ENCODE assay signal across 25 cellular contexts in genomic region chr21:25927195-25927880, GRCh38.
DNase-seq lines count a peak whose midpoint lies in the region; ATAC-seq and TF ChIP-seq lines count a peak whose summit lies in the region.
"Had no signal": no experiment of that assay in that cellular context is flagged by ENCODE, and none has a peak within 500 bp of the region (broad histone marks: within the 10 kb centered on the region; RNA-seq: fewer than 3 reads in every experiment).

No MANE protein-coding gene starts in this region.

- H3K9me3 ChIP-seq in breast epithelium (no peaks in the 10 kb centered on the region), mammary epithelial cell (replicated peaks; ENCODE audit: insufficient read depth, low read length) (no peaks in the 10 kb centered on the region), gastroesophageal sphincter (no peaks in the 10 kb centered on the region), upper lobe of left lung (no peaks in the 10 kb centered on the region)

- in situ Hi-C loops in mammary epithelial cell (cut with MboI; ENCODE audit: low sequenced_read_pairs in 2 of 2): no loop called here

- TF ChIP-seq CTCF in breast epithelium (IDR thresholded peaks at IDR 0.05) (no peak), mammary epithelial cell (conservative IDR thresholded peaks at IDR 0.05 in 1 of 2, IDR thresholded peaks at IDR 0.05 in 1 of 2; ENCODE audit: extremely low read depth in 1 of 2, insufficient read depth in 1 of 2, low read depth in 1 of 2, low read length in 2 of 2) (no peak), gastroesophageal sphincter (IDR thresholded peaks at IDR 0.05) (no peak), progenitor cell of endocrine pancreas (IDR thresholded peaks at IDR 0.05; ENCODE audit: unreplicated experiment) (no peak), upper lobe of left lung (IDR thresholded peaks at IDR 0.05) (no peak)

- H3K4me1 ChIP-seq in breast epithelium (no peaks in the 10 kb centered on the region), mammary epithelial cell (ENCODE audit: insufficient read depth, low read length) (peaks cover 19% of the 10 kb centered on the region), gastroesophageal sphincter (peaks cover 2 to 46% (median 14%) of the 10 kb centered on the region in 3 donors), upper lobe of left lung (peaks cover 7 to 18% (median 14%) of the 10 kb centered on the region in 4 donors)

- no peak overlapping the region for H3K9ac ChIP-seq in mammary epithelial cell (ENCODE audit: insufficient read depth, low read length)

- H3K9me3 Mint-ChIP-seq in progenitor cell of endocrine pancreas (ENCODE audit: low read depth): peaks cover 6% of the 10 kb centered on the region
- no peaks in the 10 kb centered on the region for H3K9me3 Mint-ChIP-seq in activated naive CD8-positive, alpha-beta T cell treated with anti-CD3 and anti-CD28 coated beads, Interleukin-2, amount 50 U/mL, for 24 hours
- H3K9me3 Mint-ChIP-seq: activated T-cell treated with anti-CD3 and anti-CD28 coated beads, Interleukin-2, amount 50 U/mL, for 72 hours had no signal

- DNase-seq in breast epithelium (ENCODE audit: low spot score in 2 of 2) (no peak), mammary epithelial cell (no peak), progenitor cell of endocrine pancreas (ENCODE audit: low spot score, unreplicated experiment) (no peak), upper lobe of left lung (no peak)
- no peak for DNase-seq in activated naive CD8-positive, alpha-beta T cell treated with anti-CD3 and anti-CD28 coated beads, Interleukin-2, amount 50 U/mL, for 24 hours
- DNase-seq: 8988T; activated CD8-positive, alpha-beta memory T cell treated with anti-CD3 and anti-CD28 coated beads for 24 hours; activated T-cell treated with anti-CD3 and anti-CD28 coated beads, Interleukin-2, amount 50 U/mL, for 72 hours; effector memory CD4-positive, alpha-beta T cell; islet precursor cell; Kasumi-1; NCI-H1092 treated with DMSO at 0.1 percent for 48 hours; NCI-H2107; NCI-H524; SIG-M5; stimulated activated CD4-positive, alpha-beta T cell treated with anti-CD3 and anti-CD28 coated beads, Interleukin-1b, Interleukin-23, amount 100 ng/mL, for 48 hours; T-helper 2 cell had no signal

- no peak for TF ChIP-seq EP300 in gastroesophageal sphincter (IDR thresholded peaks at IDR 0.05)
- peak; percentile 66 to 91 (median 80) for TF ChIP-seq EP300 in upper lobe of left lung (IDR thresholded peaks at IDR 0.05)

- H3K27ac ChIP-seq in breast epithelium (peak overlapping the region; percentile 19 to 76), mammary epithelial cell (ENCODE audit: insufficient read depth, low read depth, low read length) (no peak overlapping the region), gastroesophageal sphincter (peak overlapping the region in 3 of 4 donors; percentile 38 to 60 (median 55)), upper lobe of left lung (peak overlapping the region; percentile 69 to 79 (median 72))
- H3K27ac ChIP-seq: hepatocyte had no signal

- BruUV-seq in mammary epithelial cell (replicated peaks; lab: Mats Ljungman, UMichigan): no TSS peak

- no peaks in the 10 kb centered on the region for H3K27me3 Mint-ChIP-seq in progenitor cell of endocrine pancreas
- no peaks in the 10 kb centered on the region for H3K27me3 Mint-ChIP-seq in activated naive CD8-positive, alpha-beta T cell treated with anti-CD3 and anti-CD28 coated beads, Interleukin-2, amount 50 U/mL, for 24 hours
- H3K27me3 Mint-ChIP-seq: activated naive CD8-positive, alpha-beta T cell; central memory CD8-positive, alpha-beta T cell had no signal

- H3K36me3 ChIP-seq in breast epithelium: no peaks in the 10 kb centered on the region
- H3K36me3 ChIP-seq in mammary epithelial cell (ENCODE audit: insufficient read depth, low read length): peaks cover 4% of the 10 kb centered on the region
- no peaks in the 10 kb centered on the region for H3K36me3 ChIP-seq in gastroesophageal sphincter
- no peaks in the 10 kb centered on the region for H3K36me3 ChIP-seq in upper lobe of left lung

- peak overlapping the region; percentile 45 for H3K27ac Mint-ChIP-seq in progenitor cell of endocrine pancreas
- no peak overlapping the region for H3K27ac Mint-ChIP-seq in activated naive CD8-positive, alpha-beta T cell treated with anti-CD3 and anti-CD28 coated beads, Interleukin-2, amount 50 U/mL, for 24 hours
- H3K27ac Mint-ChIP-seq: activated naive CD8-positive, alpha-beta T cell; activated T-cell treated with anti-CD3 and anti-CD28 coated beads, Interleukin-2, amount 50 U/mL, for 72 hours; WTC11 had no signal

- dilution Hi-C loops in mammary epithelial cell (cut with HindIII; ENCODE audit: low sequenced_read_pairs): no loop called here

- H4K20me1 ChIP-seq in mammary epithelial cell (ENCODE audit: insufficient read depth, low read length): no peaks in the 10 kb centered on the region

- no peak overlapping the region for H3K4me3 Mint-ChIP-seq in progenitor cell of endocrine pancreas (ENCODE audit: low read depth)
- no peak overlapping the region for H3K4me3 Mint-ChIP-seq in activated naive CD8-positive, alpha-beta T cell treated with anti-CD3 and anti-CD28 coated beads, Interleukin-2, amount 50 U/mL, for 24 hours
- H3K4me3 Mint-ChIP-seq: activated naive CD8-positive, alpha-beta T cell; activated T-cell treated with anti-CD3 and anti-CD28 coated beads, Interleukin-2, amount 50 U/mL, for 72 hours; central memory CD8-positive, alpha-beta T cell; WTC11 had no signal

- H3K4me1 Mint-ChIP-seq in progenitor cell of endocrine pancreas (ENCODE audit: low read depth): no peaks in the 10 kb centered on the region
- H3K4me1 Mint-ChIP-seq in activated naive CD8-positive, alpha-beta T cell treated with anti-CD3 and anti-CD28 coated beads, Interleukin-2, amount 50 U/mL, for 24 hours: no peaks in the 10 kb centered on the region
- H3K4me1 Mint-ChIP-seq: central memory CD8-positive, alpha-beta T cell had no signal

- no peaks in the 10 kb centered on the region for H3K27me3 ChIP-seq in breast epithelium
- H3K27me3 ChIP-seq in mammary epithelial cell (ENCODE audit: insufficient read depth, low read length): no peaks in the 10 kb centered on the region
- H3K27me3 ChIP-seq in gastroesophageal sphincter: no peaks in the 10 kb centered on the region
- no peaks in the 10 kb centered on the region for H3K27me3 ChIP-seq in upper lobe of left lung
- H3K27me3 ChIP-seq: hepatocyte had no signal

- ATAC-seq in gastroesophageal sphincter (no peak), upper lobe of left lung (ENCODE audit: low FRiP score in 2 of 2) (no peak), HG03571 (IDR thresholded peaks at IDR 0.05; ENCODE audit: unreplicated experiment) (no peak), HG02571 (IDR thresholded peaks at IDR 0.05; ENCODE audit: unreplicated experiment) (no peak)
- no peak for ATAC-seq in activated naive CD8-positive, alpha-beta T cell treated with anti-CD3 and anti-CD28 coated beads, Interleukin-2, amount 50 U/mL, for 24 hours
- ATAC-seq: activated T-cell treated with anti-CD3 and anti-CD28 coated beads, Interleukin-2, amount 50 U/mL, for 72 hours; sciatic nerve; WTC11 had no signal

- 82% methylated on average over 6 of the region's 6 CpGs for WGBS in mammary epithelial cell (ENCODE audit: low coverage, missing lambda C conversion rate)
- WGBS in gastroesophageal sphincter (ENCODE audit: low coverage in 1 of 2), 2 donors: 43 to 62% methylated on average over 4 to 6 of the region's 6 CpGs
- 62 to 65% methylated on average over 6 of the region's 6 CpGs for WGBS in upper lobe of left lung, 2 donors

- CTCF ChIA-PET in mammary epithelial cell (lab: Charles Lee; ENCODE audit: low non-redundant PET): no interaction called here

- TF ChIP-seq POLR2A in breast epithelium (IDR thresholded peaks at IDR 0.05) (no peak), gastroesophageal sphincter (IDR thresholded peaks at IDR 0.05) (no peak), upper lobe of left lung (IDR thresholded peaks at IDR 0.05) (no peak)

- no peak overlapping the region for H2AFZ ChIP-seq in mammary epithelial cell (ENCODE audit: low read depth, low read length)
- H2AFZ ChIP-seq: hepatocyte had no signal

- H3K4me2 ChIP-seq in mammary epithelial cell (ENCODE audit: insufficient read depth, low read depth, low read length): no peak overlapping the region
- H3K4me2 ChIP-seq: hepatocyte had no signal

- intact Hi-C loops in breast epithelium (cut with DNase I; ENCODE audit: low total_unique reads) (no loop called here), mammary epithelial cell (cut with micrococcal nuclease) (no loop called here)

- H3K36me3 Mint-ChIP-seq in progenitor cell of endocrine pancreas (ENCODE audit: insufficient read depth): peaks cover 40% of the 10 kb centered on the region
- H3K36me3 Mint-ChIP-seq in activated naive CD8-positive, alpha-beta T cell treated with anti-CD3 and anti-CD28 coated beads, Interleukin-2, amount 50 U/mL, for 24 hours (ENCODE audit: low read depth): peaks cover 2% of the 10 kb centered on the region

- H3K4me3 ChIP-seq in breast epithelium (no peak overlapping the region), mammary epithelial cell (replicated peaks in 1 of 3; ENCODE audit: insufficient read depth in 1 of 3, low read depth in 2 of 3, low read length in 3 of 3) (no peak overlapping the region), gastroesophageal sphincter (no peak overlapping the region), upper lobe of left lung (no peak overlapping the region)
- H3K4me3 ChIP-seq: hepatocyte had no signal

- peaks cover 65% of the 10 kb centered on the region for H3K79me2 ChIP-seq in mammary epithelial cell (ENCODE audit: insufficient read depth, low read length)
